21 cellular contexts compared by ENCODE assay signal in genomic region chr10:1874533-1874932, GRCh38.
DNase-seq lines count a peak whose midpoint lies in the region; ATAC-seq lines count a peak whose summit lies in the region.
"Had no signal": no experiment of that assay in that cellular context is flagged by ENCODE, and none has a peak within 500 bp of the region (broad histone marks: within the 10 kb centered on the region; RNA-seq: fewer than 3 reads in every experiment).

No MANE protein-coding gene starts in this region.

- no peaks in the 10 kb centered on the region for H3K4me1 Mint-ChIP-seq in activated CD4-positive, alpha-beta T cell treated with anti-CD3 and anti-CD28 coated beads, Interleukin-2, amount 10 ng/mL, durations not matched to agents 24 days and 14 days
- no peaks in the 10 kb centered on the region for H3K4me1 Mint-ChIP-seq in activated T-cell treated with anti-CD3 and anti-CD28 coated beads, Interleukin-2, amount 50 U/mL, for 24 hours (ENCODE audit: low read depth)
- H3K4me1 Mint-ChIP-seq: CD4-positive, alpha-beta memory T cell; GM23338 had no signal

- no peak overlapping the region for H3K4me3 Mint-ChIP-seq in activated CD4-positive, alpha-beta T cell treated with anti-CD3 and anti-CD28 coated beads, Interleukin-2, amount 10 ng/mL, durations not matched to agents 24 days and 14 days
- H3K4me3 Mint-ChIP-seq in activated T-cell treated with anti-CD3 and anti-CD28 coated beads, Interleukin-2, amount 50 U/mL, for 24 hours = no peak overlapping the region
- H3K4me3 Mint-ChIP-seq: CD4-positive, alpha-beta memory T cell; GM23338; T-helper 17 cell had no signal

- intact Hi-C loops in activated CD4-positive, alpha-beta T cell treated with anti-CD3 and anti-CD28 coated beads, Interleukin-2, amount 10 ng/mL, durations not matched to agents 24 days and 14 days (cut with micrococcal nuclease) = no loop called here

- no peak overlapping the region for H3K27ac Mint-ChIP-seq in activated CD4-positive, alpha-beta T cell treated with anti-CD3 and anti-CD28 coated beads, Interleukin-2, amount 10 ng/mL, durations not matched to agents 24 days and 14 days
- H3K27ac Mint-ChIP-seq in activated T-cell treated with anti-CD3 and anti-CD28 coated beads, Interleukin-2, amount 50 U/mL, for 24 hours = no peak overlapping the region
- H3K27ac Mint-ChIP-seq: CD4-positive, alpha-beta memory T cell; GM23338; T-helper 17 cell had no signal

- peak; percentile 59 for ATAC-seq in GM19463 (IDR thresholded peaks at IDR 0.05; ENCODE audit: unreplicated experiment)
- peak; percentile 61 for ATAC-seq in HG03520 (IDR thresholded peaks at IDR 0.05; ENCODE audit: unreplicated experiment)
- ATAC-seq: GM23338, HCT116, PC-3, T-helper 17 cell had no signal

- H3K27me3 Mint-ChIP-seq in activated CD4-positive, alpha-beta T cell treated with anti-CD3 and anti-CD28 coated beads, Interleukin-2, amount 10 ng/mL, durations not matched to agents 24 days and 14 days = peaks cover 3% of the 10 kb centered on the region
- H3K27me3 Mint-ChIP-seq in activated T-cell treated with anti-CD3 and anti-CD28 coated beads, Interleukin-2, amount 50 U/mL, for 24 hours = peaks cover 4% of the 10 kb centered on the region

- no peaks in the 10 kb centered on the region for H3K9me3 Mint-ChIP-seq in activated CD4-positive, alpha-beta T cell treated with anti-CD3 and anti-CD28 coated beads, Interleukin-2, amount 10 ng/mL, durations not matched to agents 24 days and 14 days
- no peaks in the 10 kb centered on the region for H3K9me3 Mint-ChIP-seq in activated T-cell treated with anti-CD3 and anti-CD28 coated beads, Interleukin-2, amount 50 U/mL, for 24 hours

- peak; percentile 15 for DNase-seq in activated CD4-positive, alpha-beta T cell treated with anti-CD3 and anti-CD28 coated beads, Interleukin-2, amount 10 ng/mL, durations not matched to agents 24 days and 14 days
- no peak for DNase-seq in activated CD4-positive, alpha-beta T cell treated with anti-CD3 and anti-CD28 coated beads for 48 hours
- DNase-seq in UCSD-AML1 (lab: John Stamatoyannopoulos, UW; ENCODE audit: unreplicated experiment) = no peak
- DNase-seq in GM19240 (ENCODE audit: insufficient read length, low spot score) = no peak
- DNase-seq in activated T-cell treated with anti-CD3 and anti-CD28 coated beads, Interleukin-2, amount 50 U/mL, for 24 hours = no peak
- DNase-seq in amygdala (lab: John Stamatoyannopoulos, UW) = no peak
- DNase-seq: ACHN; Caco-2; CD4-positive, alpha-beta memory T cell; Kasumi-1; NCI-H1694 treated with DMSO at 0.1 percent for 48 hours; NCI-H2081 treated with DMSO at 0.1 percent for 48 hours; NCI-H446; NCI-H526; PC-3; Right ventricle myocardium superior; T-helper 17 cell had no signal

- no peaks in the 10 kb centered on the region for H3K36me3 Mint-ChIP-seq in activated CD4-positive, alpha-beta T cell treated with anti-CD3 and anti-CD28 coated beads, Interleukin-2, amount 10 ng/mL, durations not matched to agents 24 days and 14 days (ENCODE audit: low read depth)
- no peaks in the 10 kb centered on the region for H3K36me3 Mint-ChIP-seq in activated T-cell treated with anti-CD3 and anti-CD28 coated beads, Interleukin-2, amount 50 U/mL, for 24 hours (ENCODE audit: low read depth)
- H3K36me3 Mint-ChIP-seq: CD4-positive, alpha-beta memory T cell had no signal
